ENCODE assay signal across 14 cellular contexts in the genomic region with DNA sequence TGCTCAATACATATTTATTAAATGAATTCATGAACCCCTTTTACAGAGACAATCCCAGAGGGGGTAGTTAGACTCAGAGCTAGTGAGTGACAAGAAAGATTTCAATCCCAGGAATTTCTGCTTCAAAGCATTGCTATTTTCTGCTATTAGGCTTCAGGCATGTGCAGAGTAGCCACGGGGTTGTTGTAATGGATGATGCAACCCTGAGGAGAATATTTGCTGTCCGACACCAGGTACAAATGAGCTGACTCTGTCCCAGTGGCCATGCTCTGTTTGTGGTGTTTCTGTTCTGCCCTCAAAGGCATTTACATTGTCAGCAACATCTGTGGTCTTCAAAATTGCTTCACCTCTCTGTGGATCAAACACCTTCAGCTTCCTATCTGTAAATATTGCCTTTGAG.
"Had no signal": no experiment of that assay in that cellular context is flagged by ENCODE, and none has a peak within 500 bp of the region (broad histone marks: within the 10 kb centered on the region; RNA-seq: fewer than 3 reads in every experiment).

No MANE protein-coding gene starts in this region.

- H3K27ac ChIP-seq: cardiac muscle cell, transverse colon had no signal

- H3K4me1 ChIP-seq: transverse colon had no signal

- H3K9me3 ChIP-seq: transverse colon had no signal

- H3K27me3 ChIP-seq: transverse colon had no signal

- H3K4me3 ChIP-seq: cardiac muscle cell, transverse colon had no signal

- H3K36me3 ChIP-seq: cardiac muscle cell, transverse colon had no signal

- ATAC-seq: right cardiac atrium had no signal

- DNase-seq: activated CD4-positive, alpha-beta T cell treated with anti-CD3 and anti-CD28 coated beads, Interleukin-2, amount 50 U/mL, for 4 hours; activated CD4-positive, CD25-positive, alpha-beta regulatory T cell treated with anti-CD3 and anti-CD28 coated beads, Interleukin-2, amount 50 U/mL, for 72 hours; activated naive CD4-positive, alpha-beta T cell; activated T-cell treated with anti-CD3 and anti-CD28 coated beads for 4 hours; kidney; mesendoderm; nephron progenitor cell; right cardiac atrium; small intestine; stimulated activated CD4-positive, alpha-beta T cell treated with anti-CD3 and anti-CD28 coated beads, Interleukin-4, amount 100 ng/mL, for 4 hours; stimulated activated CD8-positive, alpha-beta memory T cell treated with anti-CD3 and anti-CD28 coated beads, Interleukin-4, amount 100 ng/mL, for 48 hours; stimulated activated naive CD4-positive, alpha-beta T cell treated with Interleukin-2 at 50 U/mL for 16 hours; transverse colon had no signal
